In genomic region chr1:225908773-225909172, GRCh38 we compare ENCODE assay signal across 20 cellular contexts. TPM values are rescaled to one million over a fixed set of nuclear protein-coding genes. Genes with fewer than 3 reads are reported as not detected.
A peak's percentile ranks its signal among the peaks of the same experiment; 100 is the strongest.
DNase-seq lines count a peak whose midpoint lies in the region; ATAC-seq and TF ChIP-seq lines count a peak whose summit lies in the region.
"Had no signal": no experiment of that assay in that cellular context is flagged by ENCODE, and none has a peak within 500 bp of the region (broad histone marks: within the 10 kb centered on the region; RNA-seq: fewer than 3 reads in every experiment).

No MANE protein-coding gene starts in this region.

- WGBS in mesendoderm (ENCODE audit: extremely low coverage, insufficient coverage, low lambda C conversion rate) = no CpG with 5 or more reads among the region's 2 CpGs

- peaks cover 16% of the 10 kb centered on the region for H3K4me1 ChIP-seq in mesendoderm (ENCODE audit: control insufficient read depth, low read depth, low read length)
- H3K4me1 ChIP-seq: neural progenitor cell, testis had no signal

- peak overlapping the region; percentile 36 for H3K4ac ChIP-seq in mesendoderm (ENCODE audit: low read depth, low read length)

- H3K56ac ChIP-seq in mesendoderm (ENCODE audit: low read length) = peak overlapping the region; percentile 63

- no peak overlapping the region for H2BK15ac ChIP-seq in mesendoderm (replicated peaks; ENCODE audit: low read depth)

- H2BK5ac ChIP-seq in mesendoderm (ENCODE audit: low read length) = peak overlapping the region; percentile 78

- no peaks in the 10 kb centered on the region for H3K79me2 ChIP-seq in mesendoderm (ENCODE audit: control insufficient read depth, insufficient read depth, low read length)

- DNase-seq in DMS53 (lab: John Stamatoyannopoulos, UW) (peak; percentile 94), NCI-H1417 (lab: John Stamatoyannopoulos, UW) (peak in 2 of 3 experiments; percentile 59 to 91), NCI-H510A treated with DMSO at 0.1 percent for 48 hours (lab: John Stamatoyannopoulos, UW) (peak; percentile 83), mesendoderm (peak; percentile 78), H4 (ENCODE audit: low spot score) (no peak), brain microvascular endothelial cell (no peak), NK-92 (lab: John Stamatoyannopoulos, UW; ENCODE audit: unreplicated experiment) (no peak)
- DNase-seq: activated CD4-positive, alpha-beta memory T cell treated with anti-CD3 and anti-CD28 coated beads for 36 hours; activated naive CD4-positive, alpha-beta T cell treated with anti-CD3 and anti-CD28 coated beads, Interleukin-2, amount 50 U/mL, for 16 hours; cortex of kidney; foreskin fibroblast; hippocampal formation; NCI-H2171 treated with DMSO at 0.1 percent for 48 hours; stimulated activated CD4-positive, alpha-beta T cell treated with anti-CD3 and anti-CD28 coated beads, Interleukin-12 subunit alpha, Interleukin-12 subunit beta, amount 100 ng/mL, for 4 hours; testis; WERI-Rb-1 had no signal

- no peak overlapping the region for H4K8ac ChIP-seq in mesendoderm (ENCODE audit: low read depth, low read length)

- H2BK120ac ChIP-seq in mesendoderm (ENCODE audit: low read depth, low read length) = no peak overlapping the region

- no peak overlapping the region for H2AK5ac ChIP-seq in mesendoderm (ENCODE audit: low read length)

- in situ Hi-C loops in brain microvascular endothelial cell (cut with HindIII; ENCODE audit: low pct_ligation_motif_present, low sequenced_read_pairs) = no loop called here

- H3K23ac ChIP-seq in mesendoderm (ENCODE audit: low read length) = no peak overlapping the region

- H3K4me3 ChIP-seq in mesendoderm (ENCODE audit: low read length) (no peak overlapping the region), brain microvascular endothelial cell (ENCODE audit: low read depth, low read length) (no peak overlapping the region)
- H3K4me3 ChIP-seq: neural progenitor cell, testis had no signal

- H3K9ac ChIP-seq in mesendoderm (ENCODE audit: low read length) = no peak overlapping the region
- H3K9ac ChIP-seq: neural progenitor cell had no signal

- H3K4me2 ChIP-seq in mesendoderm (ENCODE audit: low read length) = no peak overlapping the region
- H3K4me2 ChIP-seq: neural progenitor cell had no signal

- H3K79me1 ChIP-seq in mesendoderm (ENCODE audit: low read length) = no peaks in the 10 kb centered on the region

- H3K36me3 ChIP-seq in mesendoderm (ENCODE audit: control insufficient read depth, insufficient read depth, low read length) = no peaks in the 10 kb centered on the region
- no peaks in the 10 kb centered on the region for H3K36me3 ChIP-seq in brain microvascular endothelial cell (replicated peaks)
- H3K36me3 ChIP-seq: neural progenitor cell, WERI-Rb-1 had no signal

- H3K27ac ChIP-seq in mesendoderm (ENCODE audit: low read depth, low read length) (peak overlapping the region; percentile 56), brain microvascular endothelial cell (no peak overlapping the region)
- H3K27ac ChIP-seq: neural progenitor cell, testis, WERI-Rb-1 had no signal

- no peak for ATAC-seq in HG03135 (IDR thresholded peaks at IDR 0.05; ENCODE audit: unreplicated experiment)
- ATAC-seq: Right ventricle myocardium inferior had no signal

- TF ChIP-seq CTCF in brain microvascular endothelial cell (IDR thresholded peaks at IDR 0.05; ENCODE audit: low read depth, low read length, missing control alignments) = no peak

- no peaks in the 10 kb centered on the region for H3K27me3 ChIP-seq in mesendoderm (ENCODE audit: insufficient read depth, low read length, poor library complexity)
- H3K27me3 ChIP-seq in brain microvascular endothelial cell (replicated peaks) = no peaks in the 10 kb centered on the region
- H3K27me3 ChIP-seq: testis had no signal

- H4K5ac ChIP-seq in mesendoderm (ENCODE audit: low read length) = no peak overlapping the region

- peak overlapping the region; percentile 56 for H3K18ac ChIP-seq in mesendoderm (ENCODE audit: low read length)

RNA-seq across cellular contexts. Expression of gene PYCR2, which starts 15.3 kb away (rescaled TPM):
- 94.1 TPM for polyA plus RNA-seq in mesendoderm (2013, experiment 1 of 2)
- polyA plus RNA-seq in mesendoderm (2013, experiment 2 of 2) = 95.3 TPM
- 37.2 and 38.6 TPM in 2 replicates for total RNA-seq in H4 (2014; rRNA removed; shearing (Covaris generic))

RNA-seq across cellular contexts. Expression of gene LEFTY1, which starts 19.8 kb away (rescaled TPM):
- 42.5 TPM for polyA plus RNA-seq in mesendoderm (2013, experiment 1 of 2)
- polyA plus RNA-seq in mesendoderm (2013, experiment 2 of 2) = 42.7 TPM
- total RNA-seq in H4 (2014; rRNA removed; shearing (Covaris generic)) = 0.50 TPM in 1 of 2 replicates, not detected in the other
- total RNA-seq: Right ventricle myocardium inferior had no signal

RNA-seq across cellular contexts. Expression of gene TMEM63A, which starts 26.6 kb away (rescaled TPM):
- 32.2 TPM for polyA plus RNA-seq in mesendoderm (2013, experiment 1 of 2)
- polyA plus RNA-seq in mesendoderm (2013, experiment 2 of 2) = 34.0 TPM
- 4.0 and 6.8 TPM in 2 replicates for total RNA-seq in H4 (2014; rRNA removed; shearing (Covaris generic))

RNA-seq across cellular contexts. Expression of gene LEFTY2, which starts 32.2 kb away (rescaled TPM):
- polyA plus RNA-seq in mesendoderm (2013, experiment 1 of 2) = 11.8 TPM
- 13.3 TPM for polyA plus RNA-seq in mesendoderm (2013, experiment 2 of 2)
- not detected in 2 replicates for total RNA-seq in H4 (2014; rRNA removed; shearing (Covaris generic))
- total RNA-seq: activated CD4-positive, alpha-beta memory T cell treated with anti-CD3 and anti-CD28 coated beads for 36 hours; renal cortical epithelial cell had no signal

Comparison
In these comparisons a context has a peak if more than half of its experiments do, and no peak if none do; other contexts are left out.
1. DNase-seq: peak in DMS53 (single experiment), NCI-H1417 (2 of 3), NCI-H510A treated with DMSO at 0.1 percent for 48 hours (single experiment) and mesendoderm (single experiment); none in H4 (single experiment), brain microvascular endothelial cell (single experiment) and NK-92 (single experiment).